Comparison of ENCODE assay signal across 21 cellular contexts in genomic region chr1:244447552-244447951, GRCh38. TPM values are rescaled to one million over a fixed set of nuclear protein-coding genes. Genes with fewer than 3 reads are reported as not detected.
DNase-seq lines count a peak whose midpoint lies in the region; ATAC-seq and TF ChIP-seq lines count a peak whose summit lies in the region.
"Had no signal": no experiment of that assay in that cellular context is flagged by ENCODE, and none has a peak within 500 bp of the region (broad histone marks: within the 10 kb centered on the region; RNA-seq: fewer than 3 reads in every experiment).

No MANE protein-coding gene starts in this region.

- H3K4me3 Mint-ChIP-seq in CD8-positive, alpha-beta memory T cell, result peak overlapping the region in 4 of 7 donors; percentile 20 to 44 (median 28)
- H3K4me3 Mint-ChIP-seq in chondrocyte (ENCODE audit: unreplicated experiment), result no peak overlapping the region
- H3K4me3 Mint-ChIP-seq in naive thymus-derived CD8-positive, alpha-beta T cell, result peak overlapping the region in 6 of 10 donors; percentile 8 to 66 (median 28)

- no peak overlapping the region for H3K14ac ChIP-seq in IMR-90 (replicated peaks; ENCODE audit: low read depth, low read length)

- dilution Hi-C loops in IMR-90 (cut with HindIII; ENCODE audit: low sequenced_read_pairs, unreplicated experiment), result no loop called here

- no peak overlapping the region for H2AFZ ChIP-seq in IMR-90 (replicated peaks; ENCODE audit: low read length, poor library complexity)

- POLR2A ChIA-PET in CD8-positive, alpha-beta memory T cell (lab: Charles Lee), result no interaction called here
- POLR2A ChIA-PET in IMR-90 (lab: Charles Lee; ENCODE audit: unreplicated experiment) (no interaction called here), GM10248 (lab: Yijun Ruan, JAX) (no interaction called here)
- POLR2A ChIA-PET in naive thymus-derived CD8-positive, alpha-beta T cell (lab: Charles Lee), result interaction anchor here (0.8 kb wide), 1 partner anchor 522 kb away, joined by 3 read pairs; a partner anchor contains a TSS

- DNase-seq in CD8-positive, alpha-beta memory T cell, result no peak
- no peak for DNase-seq in IMR-90
- DNase-seq in chondrocyte (ENCODE audit: low spot score), result no peak
- DNase-seq in naive thymus-derived CD8-positive, alpha-beta T cell, result no peak
- no peak for DNase-seq in NCI-H1417 treated with DMSO at 0.1 percent for 48 hours (lab: John Stamatoyannopoulos, UW)
- no peak for DNase-seq in GM10248 (ENCODE audit: extremely low spot score)
- DNase-seq in cerebellar cortex (ENCODE audit: low spot score), result no peak
- DNase-seq: activated CD4-positive, alpha-beta T cell treated with anti-CD3 and anti-CD28 coated beads for 48 hours; activated CD8-positive, alpha-beta memory T cell treated with anti-CD3 and anti-CD28 coated beads, Interleukin-2, amount 50 U/mL, for 4 hours; activated naive CD4-positive, alpha-beta T cell; EL; left ventricle myocardium inferior; NCI-H1092; NCI-H524 treated with DMSO at 0.1 percent for 48 hours; SIG-M5; stimulated activated CD4-positive, alpha-beta T cell treated with anti-CD3 and anti-CD28 coated beads, Interleukin-4, amount 100 ng/mL, for 1 hour; T1000; uterus had no signal

- WGBS in IMR-90 (ENCODE audit: extremely low coverage in 2 of 2, insufficient read length in 1 of 2), 2 experiments, result no CpG with 5 or more reads among the region's 2 CpGs

- TF ChIP-seq POLR2A in IMR-90 (IDR thresholded peaks at IDR 0.05; ENCODE audit: low read depth, low read length), result no peak

- H2BK20ac ChIP-seq in IMR-90 (ENCODE audit: low read depth, low read length), result peak overlapping the region; percentile 16; the same call in 1 of the 2 replicates

- no peaks in the 10 kb centered on the region for H3K36me3 ChIP-seq in CD8-positive, alpha-beta memory T cell (ENCODE audit: insufficient read depth, low read length)
- peaks cover 3% of the 10 kb centered on the region for H3K36me3 ChIP-seq in IMR-90 (ENCODE audit: control insufficient read depth, insufficient read depth, low read length)
- H3K36me3 ChIP-seq: left ventricle myocardium inferior, uterus had no signal

- H2BK5ac ChIP-seq in IMR-90 (ENCODE audit: low read depth, low read length, poor library complexity, severe bottlenecking), result no peak overlapping the region

- H3K4me1 Mint-ChIP-seq in CD8-positive, alpha-beta memory T cell, result peaks cover 71 to 83% (median 82%) of the 10 kb centered on the region in 3 donors
- peaks cover 73% of the 10 kb centered on the region for H3K4me1 Mint-ChIP-seq in chondrocyte (ENCODE audit: low read depth)
- peaks cover 38 to 76% (median 69%) of the 10 kb centered on the region in 4 donors for H3K4me1 Mint-ChIP-seq in naive thymus-derived CD8-positive, alpha-beta T cell

- H2AK9ac ChIP-seq in IMR-90 (replicated peaks; ENCODE audit: low read depth, low read length, poor library complexity), result no peak overlapping the region

- H3K9ac ChIP-seq in IMR-90 (ENCODE audit: low read depth, low read length), result no peak overlapping the region

- BruUV-seq in IMR-90 (replicated peaks; lab: Mats Ljungman, UMichigan), result no TSS peak

- H3K27ac ChIP-seq in CD8-positive, alpha-beta memory T cell (ENCODE audit: low read depth, low read length), result no peak overlapping the region
- no peak overlapping the region for H3K27ac ChIP-seq in IMR-90 (ENCODE audit: insufficient read depth, low read length)
- H3K27ac ChIP-seq: HL-60, left ventricle myocardium inferior, uterus had no signal

- peak overlapping the region in 6 of 8 donors; percentile 3 to 58 (median 26) for H3K27ac Mint-ChIP-seq in CD8-positive, alpha-beta memory T cell
- H3K27ac Mint-ChIP-seq in chondrocyte (ENCODE audit: unreplicated experiment), result peak overlapping the region; percentile 45
- H3K27ac Mint-ChIP-seq in naive thymus-derived CD8-positive, alpha-beta T cell, result peak overlapping the region in 6 of 10 donors; percentile 22 to 93 (median 58)

- no peak overlapping the region for H3K56ac ChIP-seq in IMR-90 (ENCODE audit: extremely low read depth, insufficient read depth, low read length)

- H3K36me3 Mint-ChIP-seq in CD8-positive, alpha-beta memory T cell, result peaks cover 0 to 49% (median 3%) of the 10 kb centered on the region in 3 donors
- H3K36me3 Mint-ChIP-seq in chondrocyte (ENCODE audit: low read depth), result peaks cover 1% of the 10 kb centered on the region
- peaks cover 0 to 24% (median 5%) of the 10 kb centered on the region in 3 donors for H3K36me3 Mint-ChIP-seq in naive thymus-derived CD8-positive, alpha-beta T cell

- in situ Hi-C loops in IMR-90 (cut with MboI; ENCODE audit: low sequenced_read_pairs), result no loop called here

- ATAC-seq in IMR-90 (ENCODE audit: low read depth) (no peak), GM18517 (IDR thresholded peaks at IDR 0.05; ENCODE audit: unreplicated experiment) (no peak)
- ATAC-seq in naive thymus-derived CD8-positive, alpha-beta T cell, result no peak
- ATAC-seq: HCT116 had no signal

- H3K4me3 ChIP-seq in CD8-positive, alpha-beta memory T cell (ENCODE audit: low read length), result no peak overlapping the region
- no peak overlapping the region for H3K4me3 ChIP-seq in IMR-90 (ENCODE audit: insufficient read depth, low read depth, low read length)
- H3K4me3 ChIP-seq: left ventricle myocardium inferior, uterus had no signal

- intact Hi-C loops in IMR-90 (cut with micrococcal nuclease), result loop anchor here (10.0 kb wide), 1 partner anchor 733 kb away; no protein-coding TSS in a partner anchor

- CTCF ChIA-PET in CD8-positive, alpha-beta memory T cell (lab: Charles Lee), result interaction anchor here (3.6 kb wide), 1 partner anchor 148 kb away, joined by 10 read pairs; no protein-coding TSS in a partner anchor
- CTCF ChIA-PET in IMR-90 (lab: Yijun Ruan, JAX) (interaction anchor here (1.2 kb wide), 1 partner anchor 8 kb away, joined by 3 read pairs; no protein-coding TSS in a partner anchor), GM10248 (lab: Yijun Ruan, JAX) (interaction anchor here (3.2 kb wide), 1 partner anchor 32 kb away, joined by 9 read pairs; no protein-coding TSS in a partner anchor)

- no peak for TF ChIP-seq CTCF in IMR-90 (conservative IDR thresholded peaks at IDR 0.05; ENCODE audit: low read depth, low read length)
- no peak for TF ChIP-seq CTCF in chondrocyte (IDR thresholded peaks at IDR 0.05)
- no peak for TF ChIP-seq CTCF in GM10248 (IDR thresholded peaks at IDR 0.05; ENCODE audit: control extremely low read depth, extremely low read depth, low read depth, missing control alignments)

- no peaks in the 10 kb centered on the region for H3K9me3 Mint-ChIP-seq in CD8-positive, alpha-beta memory T cell
- H3K9me3 Mint-ChIP-seq in chondrocyte (ENCODE audit: low read depth), result peaks cover 3% of the 10 kb centered on the region
- H3K9me3 Mint-ChIP-seq in naive thymus-derived CD8-positive, alpha-beta T cell, result peaks cover 0 to 9% (median 0%) of the 10 kb centered on the region in 9 donors

- no peak overlapping the region; the same call in 1 of the 2 replicates for H3K23ac ChIP-seq in IMR-90 (ENCODE audit: low read depth, low read length)

- H3K79me1 ChIP-seq in IMR-90 (ENCODE audit: low read depth in 1 of 2, low read length in 2 of 2), result peaks cover 18 to 59% of the 10 kb centered on the region in 2 experiments

- H4K8ac ChIP-seq in IMR-90 (ENCODE audit: low read depth in 2 of 2, low read length in 2 of 2), result no peak overlapping the region

- no peak for TF ChIP-seq RAD21 in IMR-90 (IDR thresholded peaks at IDR 0.05; ENCODE audit: low read length)

- peaks cover 22% of the 10 kb centered on the region for H4K20me1 ChIP-seq in IMR-90 (ENCODE audit: insufficient read depth, low read length)

- H2AK5ac ChIP-seq in IMR-90 (ENCODE audit: low read depth, low read length), result no peak overlapping the region

- H3K4me2 ChIP-seq in IMR-90 (ENCODE audit: low read depth, low read length), result no peak overlapping the region

- peaks cover 0 to 3% of the 10 kb centered on the region in 2 donors for H3K27me3 Mint-ChIP-seq in CD8-positive, alpha-beta memory T cell
- H3K27me3 Mint-ChIP-seq in chondrocyte (ENCODE audit: low read depth), result no peaks in the 10 kb centered on the region
- H3K27me3 Mint-ChIP-seq in naive thymus-derived CD8-positive, alpha-beta T cell, result no peaks in the 10 kb centered on the region

- H3K27me3 ChIP-seq in CD8-positive, alpha-beta memory T cell (ENCODE audit: insufficient read depth, low read length, poor library complexity, severe bottlenecking), result no peaks in the 10 kb centered on the region
- H3K27me3 ChIP-seq in IMR-90 (ENCODE audit: control insufficient read depth, insufficient read depth, low read length), result no peaks in the 10 kb centered on the region
- H3K27me3 ChIP-seq: uterus had no signal

- H3K4ac ChIP-seq in IMR-90 (ENCODE audit: low read depth, low read length), result no peak overlapping the region

- H3K9me1 ChIP-seq in IMR-90 (ENCODE audit: insufficient read depth, low read length), result peaks cover 13% of the 10 kb centered on the region

- no peaks in the 10 kb centered on the region for H3K9me3 ChIP-seq in CD8-positive, alpha-beta memory T cell (ENCODE audit: low read length)
- no peaks in the 10 kb centered on the region for H3K9me3 ChIP-seq in IMR-90 (ENCODE audit: control insufficient read depth, insufficient read depth, low read length)
- H3K9me3 ChIP-seq: left ventricle myocardium inferior, uterus had no signal

- H2BK15ac ChIP-seq in IMR-90 (ENCODE audit: low read depth, low read length), result no peak overlapping the region

- H3K18ac ChIP-seq in IMR-90 (ENCODE audit: low read depth, low read length), result no peak overlapping the region

- peaks cover 53% of the 10 kb centered on the region for H3K4me1 ChIP-seq in CD8-positive, alpha-beta memory T cell (ENCODE audit: insufficient read depth, low read length)
- H3K4me1 ChIP-seq in IMR-90 (ENCODE audit: control insufficient read depth, insufficient read depth, low read length), result peaks cover 18% of the 10 kb centered on the region

- no peak overlapping the region for H4K5ac ChIP-seq in IMR-90 (ENCODE audit: low read depth, low read length)

- H4K91ac ChIP-seq in IMR-90 (ENCODE audit: insufficient read depth, low read depth, low read length), result no peak overlapping the region

- H2BK120ac ChIP-seq in IMR-90 (ENCODE audit: low read depth, low read length), result no peak overlapping the region

RNA-seq across cellular contexts. Expression of gene ADSS2, which starts 4.2 kb away (rescaled TPM):
- total RNA-seq in CD8-positive, alpha-beta memory T cell, result 10 to 100 TPM; 64.6 to 67.9 TPM
- 34.3 TPM for polyA plus RNA-seq in CD8-positive, alpha-beta memory T cell
- total RNA-seq in IMR-90 (2012; rRNA removed) (14.9 and 37.5 TPM in 2 replicates), chondrocyte (43.8 to 53.6 TPM (median 47.7 TPM) in 3 replicates)
- polyA plus RNA-seq in IMR-90 (2012; rRNA removed), result 25.5 and 30.1 TPM in 2 replicates
- 7.0 and 7.9 TPM in 2 replicates for polyA plus RNA-seq in IMR-90 (2012; cell fraction: cytosol; rRNA removed)
- polyA plus RNA-seq in IMR-90 (2012; cell fraction: nucleus; rRNA removed; ENCODE audit: low replicate concordance), result 3.1 and 11.4 TPM in 2 replicates
- 10 to 100 TPM; 59.3 to 62.0 TPM for total RNA-seq in naive thymus-derived CD8-positive, alpha-beta T cell
- 10 to 100 TPM; 24.6 to 28.0 (median 27.5) TPM for polyA plus RNA-seq in naive thymus-derived CD8-positive, alpha-beta T cell

RNA-seq across cellular contexts. Expression of gene CATSPERE, which starts 13.5 kb away (rescaled TPM):
- under 1 TPM; 0.24 to 0.68 TPM for total RNA-seq in CD8-positive, alpha-beta memory T cell
- polyA plus RNA-seq in CD8-positive, alpha-beta memory T cell, result 0.64 TPM
- total RNA-seq in IMR-90 (2012; rRNA removed) (0.18 and 0.28 TPM in 2 replicates), chondrocyte (1.5 to 2.3 TPM (median 2.3 TPM) in 3 replicates)
- polyA plus RNA-seq in IMR-90 (2012; rRNA removed), result 0.07 and 0.13 TPM in 2 replicates
- 0.03 TPM in 1 of 2 replicates, not detected in the other for polyA plus RNA-seq in IMR-90 (2012; cell fraction: cytosol; rRNA removed)
- polyA plus RNA-seq in IMR-90 (2012; cell fraction: nucleus; rRNA removed; ENCODE audit: low replicate concordance), result 0.08 and 0.60 TPM in 2 replicates
- 1 to 10 TPM; 2.4 to 2.7 TPM for total RNA-seq in naive thymus-derived CD8-positive, alpha-beta T cell
- polyA plus RNA-seq in naive thymus-derived CD8-positive, alpha-beta T cell, result 1 to 10 TPM in 1 of 3 donors, under 1 TPM in 2; 0.22 to 1.2 (median 0.61) TPM
